Comparison of ENCODE assay signal across 8 cellular contexts in the genomic region with DNA sequence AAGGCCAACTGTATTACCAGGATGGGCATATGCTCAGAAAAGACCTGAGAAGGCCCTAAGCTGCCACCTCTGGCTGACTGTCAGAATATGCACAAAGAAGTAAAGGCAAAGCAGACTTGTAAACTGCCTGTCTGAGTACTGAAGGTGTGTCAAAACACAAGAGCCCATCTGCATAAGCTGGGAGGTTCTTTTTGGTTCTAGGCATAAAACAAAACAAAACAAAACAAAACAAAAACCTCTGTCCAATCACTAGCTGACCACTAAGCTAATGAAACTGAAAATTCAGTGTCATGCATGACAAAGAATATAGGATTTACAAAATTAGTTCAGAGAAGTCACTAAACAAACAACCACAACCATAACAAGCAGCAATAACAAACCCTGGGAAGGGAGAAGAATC.
DNase-seq lines count a peak whose midpoint lies in the region; ATAC-seq and FAIRE-seq lines count a peak whose summit lies in the region.

No MANE protein-coding gene starts in this region.

- peak; percentile 66 for FAIRE-seq in endometrium (lab: Jason Lieb, UNC)

- peak; percentile 74 for ATAC-seq in GM18499 (IDR thresholded peaks at IDR 0.05; ENCODE audit: insufficient read depth, unreplicated experiment)
- ATAC-seq in GM21423 (IDR thresholded peaks at IDR 0.05; ENCODE audit: unreplicated experiment) = peak; percentile 44
- ATAC-seq in HG03432 (IDR thresholded peaks at IDR 0.05; ENCODE audit: unreplicated experiment) = peak; percentile 69

- DNase-seq in AG08395 (ENCODE audit: low spot score) (no peak), foreskin melanocyte (no peak), NCI-H748 treated with DMSO at 0.1 percent for 48 hours (lab: John Stamatoyannopoulos, UW) (no peak), NCI-H748 (lab: John Stamatoyannopoulos, UW; ENCODE audit: unreplicated experiment) (no peak)
